Comparison of ENCODE assay signal across 1 cellular context in the genomic region with DNA sequence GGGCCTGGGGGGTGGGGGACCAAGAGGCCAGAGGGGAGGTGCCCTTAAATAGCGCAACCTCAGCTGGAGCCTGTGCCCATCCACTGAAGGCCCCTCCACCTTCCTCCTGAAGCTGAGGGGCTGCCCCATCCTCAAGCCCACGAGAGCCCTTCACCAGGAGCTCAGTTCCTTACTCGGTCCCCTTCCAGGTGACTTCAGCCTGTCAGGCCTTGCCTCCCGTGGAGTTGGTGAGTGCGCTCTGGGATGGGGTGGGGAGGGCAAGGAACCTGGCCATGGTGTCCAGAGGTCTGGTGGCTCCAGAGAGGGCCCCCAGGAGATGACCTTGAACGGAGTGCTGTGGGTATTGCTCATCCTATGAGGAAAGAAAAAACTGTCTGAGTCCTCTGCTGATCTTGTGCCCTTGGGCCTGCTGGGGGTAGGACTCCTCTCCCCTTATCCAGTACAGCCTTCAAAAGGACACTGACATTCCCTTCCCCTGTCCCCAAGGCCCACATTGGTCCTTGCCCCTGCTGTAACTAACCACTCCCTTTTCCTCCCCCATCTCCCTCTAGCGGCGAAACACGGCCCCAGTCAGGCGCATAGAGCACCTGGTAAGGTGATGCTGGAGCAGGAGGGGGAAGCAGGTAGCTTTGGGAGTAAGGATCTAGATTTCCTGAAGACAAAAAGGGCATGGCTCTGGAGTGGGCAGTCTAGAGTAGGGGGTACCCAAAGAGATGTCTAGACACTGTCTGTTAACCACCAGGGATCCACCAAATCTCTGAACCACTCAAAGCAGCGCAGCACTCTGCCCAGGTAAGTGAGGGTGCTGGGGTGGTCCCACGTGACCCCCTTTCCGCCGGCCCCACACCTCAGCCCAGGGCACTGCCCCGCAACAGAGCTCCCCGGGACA.
TF ChIP-seq lines count a peak whose summit lies in the region.

No MANE protein-coding gene starts in this region.

TF ChIP-seq in endothelial cell of umbilical vein, 7 proteins besides CTCF, POLR2A, EP300 and RAD21:
- TF ChIP-seq, protein P1, sequence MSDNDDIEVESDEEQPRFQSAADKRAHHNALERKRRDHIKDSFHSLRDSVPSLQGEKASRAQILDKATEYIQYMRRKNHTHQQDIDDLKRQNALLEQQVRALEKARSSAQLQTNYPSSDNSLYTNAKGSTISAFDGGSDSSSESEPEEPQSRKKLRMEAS (IDR thresholded peaks at IDR 0.05; ENCODE audit: insufficient read depth, insufficient read length), result no peak
- TF ChIP-seq MYC (IDR thresholded peaks at IDR 0.05; ENCODE audit: low read depth, low read length) (no peak), GATA2 (IDR thresholded peaks at IDR 0.05; ENCODE audit: insufficient read depth, insufficient read length, low read depth, low read length) (no peak), POLR2AphosphoS5 (IDR thresholded peaks at IDR 0.05; ENCODE audit: insufficient read depth, low read depth, low read length) (no peak), JUN (IDR thresholded peaks at IDR 0.05; ENCODE audit: borderline replicate concordance, insufficient read depth, insufficient read length, low read depth) (no peak), FOS (IDR thresholded peaks at IDR 0.05; ENCODE audit: borderline replicate concordance, insufficient read depth, low read length) (no peak)
TF ChIP-seq in endothelial cell of umbilical vein: peak in this region for 0.
